Comparison of ENCODE assay signal across 19 cellular contexts in genomic region chr14:27391331-27391730, GRCh38.
DNase-seq lines count a peak whose midpoint lies in the region; TF ChIP-seq lines count a peak whose summit lies in the region.
"Had no signal": no experiment of that assay in that cellular context is flagged by ENCODE, and none has a peak within 500 bp of the region (broad histone marks: within the 10 kb centered on the region; RNA-seq: fewer than 3 reads in every experiment).

No MANE protein-coding gene starts in this region.

- no peak overlapping the region for H4K91ac ChIP-seq in mesenchymal stem cell (ENCODE audit: low read length)

- H2BK15ac ChIP-seq in mesenchymal stem cell (ENCODE audit: low read depth, poor library complexity, severe bottlenecking), result no peak overlapping the region

- no peak overlapping the region for H3K4me3 ChIP-seq in SK-N-SH (ENCODE audit: low read depth in 2 of 2, low read length in 1 of 2)
- no peak overlapping the region for H3K4me3 ChIP-seq in mesenchymal stem cell (ENCODE audit: insufficient read depth in 1 of 2, low read depth in 1 of 2, low read length in 2 of 2)
- no peak overlapping the region for H3K4me3 ChIP-seq in smooth muscle cell
- H3K4me3 ChIP-seq: A549, SJCRH30 had no signal

- H2BK12ac ChIP-seq in mesenchymal stem cell (ENCODE audit: low read length in 2 of 2), result no peak overlapping the region

- H2BK120ac ChIP-seq in mesenchymal stem cell (ENCODE audit: low read depth, low read length), result no peak overlapping the region

- no peaks in the 10 kb centered on the region for H3K9me3 ChIP-seq in SK-N-SH
- no peaks in the 10 kb centered on the region for H3K9me3 ChIP-seq in mesenchymal stem cell (ENCODE audit: control insufficient read depth, low read length)
- H3K9me3 ChIP-seq in smooth muscle cell (replicated peaks; ENCODE audit: low read depth), result no peaks in the 10 kb centered on the region
- H3K9me3 ChIP-seq: A549, BE2C, SJCRH30 had no signal

- no peak for TF ChIP-seq EP300 in SK-N-SH (IDR thresholded peaks at IDR 0.05; ENCODE audit: borderline replicate concordance in 1 of 2, low read depth in 1 of 2, low read length in 1 of 2)

- H3K27ac ChIP-seq in SK-N-SH (ENCODE audit: low read depth in 2 of 2, low read length in 1 of 2) (peak overlapping the region; percentile 39 to 69; a peak in 3 of 4 replicates), mesenchymal stem cell (ENCODE audit: low read length, poor library complexity, severe bottlenecking) (peak overlapping the region; percentile 43), smooth muscle cell (ENCODE audit: low read depth) (peak overlapping the region; percentile 41)
- H3K27ac ChIP-seq: A549, HL-60, SJCRH30 had no signal

- H2BK5ac ChIP-seq in mesenchymal stem cell (ENCODE audit: low read depth, low read length, poor library complexity, severe bottlenecking), result no peak overlapping the region

- no peaks in the 10 kb centered on the region for H3K9me2 ChIP-seq in SK-N-SH

- no peak overlapping the region for H3K4ac ChIP-seq in mesenchymal stem cell (ENCODE audit: low read depth in 1 of 2, low read length in 2 of 2)

- no peaks in the 10 kb centered on the region for H4K20me1 ChIP-seq in SK-N-SH (ENCODE audit: insufficient read depth)
- no peaks in the 10 kb centered on the region for H4K20me1 ChIP-seq in smooth muscle cell (ENCODE audit: low read depth)

- no peak overlapping the region for H2AK5ac ChIP-seq in mesenchymal stem cell (ENCODE audit: low read length, severe bottlenecking)

- no peak overlapping the region for H3K14ac ChIP-seq in mesenchymal stem cell (ENCODE audit: low read length in 2 of 2)

- H3K27me3 ChIP-seq in SK-N-SH (ENCODE audit: insufficient read depth), result no peaks in the 10 kb centered on the region
- no peaks in the 10 kb centered on the region for H3K27me3 ChIP-seq in mesenchymal stem cell (ENCODE audit: control insufficient read depth in 1 of 2, insufficient read depth in 1 of 2, low read length in 2 of 2)
- H3K27me3 ChIP-seq in smooth muscle cell (ENCODE audit: low read depth), result no peaks in the 10 kb centered on the region
- H3K27me3 ChIP-seq: BE2C, SJCRH30 had no signal

- H3K4me2 ChIP-seq in SK-N-SH, result no peak overlapping the region
- no peak overlapping the region for H3K4me2 ChIP-seq in mesenchymal stem cell (ENCODE audit: low read length, poor library complexity, severe bottlenecking)
- H3K4me2 ChIP-seq in smooth muscle cell, result peak overlapping the region; percentile 0
- H3K4me2 ChIP-seq: A549 had no signal

- TF ChIP-seq RAD21 in SK-N-SH (IDR thresholded peaks at IDR 0.05; ENCODE audit: low read length), result no peak

- H3K79me2 ChIP-seq in SK-N-SH (ENCODE audit: insufficient read depth) (no peaks in the 10 kb centered on the region), smooth muscle cell (ENCODE audit: low read depth) (no peaks in the 10 kb centered on the region)

- H3K79me1 ChIP-seq in mesenchymal stem cell (replicated peaks; ENCODE audit: low read length, poor library complexity, severe bottlenecking), result no peaks in the 10 kb centered on the region

- H2AFZ ChIP-seq in SK-N-SH (ENCODE audit: low read depth) (no peak overlapping the region), mesenchymal stem cell (ENCODE audit: low read depth, low read length) (no peak overlapping the region), smooth muscle cell (ENCODE audit: low read depth) (no peak overlapping the region)

- CTCF ChIA-PET in SK-N-SH (lab: Yijun Ruan, JAX), result no interaction called here

- no peak overlapping the region for H3K18ac ChIP-seq in mesenchymal stem cell (ENCODE audit: low read depth in 1 of 2, low read length in 2 of 2)

- no peaks in the 10 kb centered on the region for H3K36me3 ChIP-seq in SK-N-SH (replicated peaks in 1 of 2; ENCODE audit: control insufficient read depth in 1 of 2, insufficient read depth in 2 of 2, low read length in 1 of 2)
- no peaks in the 10 kb centered on the region for H3K36me3 ChIP-seq in mesenchymal stem cell (ENCODE audit: control insufficient read depth in 1 of 2, insufficient read depth in 2 of 2, low read depth in 1 of 2, low read length in 2 of 2)
- H3K36me3 ChIP-seq in smooth muscle cell (ENCODE audit: low read depth), result no peaks in the 10 kb centered on the region
- H3K36me3 ChIP-seq: BE2C, SJCRH30 had no signal

- TF ChIP-seq CTCF in SK-N-SH (IDR thresholded peaks at IDR 0.05) (no peak), smooth muscle cell (IDR thresholded peaks at IDR 0.05; ENCODE audit: borderline replicate concordance, insufficient read depth, poor library complexity, severe bottlenecking) (no peak)

- H3K9ac ChIP-seq in SK-N-SH, result peak overlapping the region; percentile 39; the same call in 1 of the 2 replicates
- H3K9ac ChIP-seq in mesenchymal stem cell (ENCODE audit: low read length), result no peak overlapping the region
- H3K9ac ChIP-seq in smooth muscle cell (ENCODE audit: low read depth), result no peak overlapping the region

- DNase-seq in SK-N-SH (no peak), dedifferentiated amniotic fluid mesenchymal stem cell (ENCODE audit: extremely low spot score) (peak; percentile 15), mesenchymal stem cell (peak; percentile 21), smooth muscle cell (lab: John Stamatoyannopoulos, UW; ENCODE audit: unreplicated experiment) (no peak), GDM1 (lab: John Stamatoyannopoulos, UW) (no peak), RKO (ENCODE audit: low spot score) (no peak)
- DNase-seq in stimulated activated CD4-positive, alpha-beta T cell treated with anti-CD3 and anti-CD28 coated beads, Interleukin-2, amount 100 ng/mL, for 24 hours, result no peak
- DNase-seq: BE2C, EL, KBM-7, NCI-H1092 treated with DMSO at 0.1 percent for 48 hours, NCI-H1436 treated with DMSO at 0.1 percent for 48 hours, NCI-H1930, NCI-H2227 treated with DMSO at 0.1 percent for 48 hours, NCI-H510A, NCI-H748 treated with DMSO at 0.1 percent for 48 hours, SJCRH30 had no signal

- no peak overlapping the region for H4K8ac ChIP-seq in mesenchymal stem cell (ENCODE audit: low read length)

- H3K4me1 ChIP-seq in SK-N-SH (ENCODE audit: control insufficient read depth in 1 of 2, insufficient read depth in 2 of 2, low read depth in 1 of 2, low read length in 1 of 2) (no peaks in the 10 kb centered on the region; a peak in 1 of 4 replicates), mesenchymal stem cell (ENCODE audit: control insufficient read depth, insufficient read depth, low read depth, low read length) (no peaks in the 10 kb centered on the region), smooth muscle cell (ENCODE audit: low read depth) (no peaks in the 10 kb centered on the region)
- H3K4me1 ChIP-seq: A549, BE2C, SJCRH30 had no signal

- no peak overlapping the region for H3K23ac ChIP-seq in mesenchymal stem cell (ENCODE audit: low read length in 2 of 2)

- H3F3A ChIP-seq in SK-N-SH (replicated peaks; ENCODE audit: insufficient read depth) (peaks cover 8% of the 10 kb centered on the region), smooth muscle cell (ENCODE audit: low read depth) (no peaks in the 10 kb centered on the region)

- WGBS in SK-N-SH (ENCODE audit: low lambda C conversion rate), result 16% methylated on average over 4 of the region's 4 CpGs
- WGBS in mesenchymal stem cell, result 62% methylated on average over 2 of the region's 4 CpGs
- 63% methylated on average over 4 of the region's 4 CpGs for WGBS in smooth muscle cell (ENCODE audit: low lambda C conversion rate)

- POLR2A ChIA-PET in SK-N-SH (lab: Yijun Ruan, JAX), result no interaction called here

TF ChIP-seq in SK-N-SH, 30 proteins besides CTCF, POLR2A, EP300 and RAD21:
- TF ChIP-seq TCF12 (IDR thresholded peaks at IDR 0.05) (no peak), MXI1 (IDR thresholded peaks at IDR 0.05; ENCODE audit: low read depth, low read length) (no peak)

Comparison
In these comparisons a context has a peak if more than half of its experiments do, and no peak if none do; other contexts are left out.
1. DNase-seq: peak in dedifferentiated amniotic fluid mesenchymal stem cell (single experiment) and mesenchymal stem cell (single experiment); none in SK-N-SH (single experiment), smooth muscle cell (single experiment), GDM1 (single experiment), RKO (single experiment) and stimulated activated CD4-positive, alpha-beta T cell treated with anti-CD3 and anti-CD28 coated beads, Interleukin-2, amount 100 ng/mL, for 24 hours (0 of 2).
2. Peak in every context shown above with its lines, with median percentiles within 50 percentile points of each other: H3K27ac ChIP-seq.